8 cellular contexts compared by ENCODE assay signal in the genomic region with DNA sequence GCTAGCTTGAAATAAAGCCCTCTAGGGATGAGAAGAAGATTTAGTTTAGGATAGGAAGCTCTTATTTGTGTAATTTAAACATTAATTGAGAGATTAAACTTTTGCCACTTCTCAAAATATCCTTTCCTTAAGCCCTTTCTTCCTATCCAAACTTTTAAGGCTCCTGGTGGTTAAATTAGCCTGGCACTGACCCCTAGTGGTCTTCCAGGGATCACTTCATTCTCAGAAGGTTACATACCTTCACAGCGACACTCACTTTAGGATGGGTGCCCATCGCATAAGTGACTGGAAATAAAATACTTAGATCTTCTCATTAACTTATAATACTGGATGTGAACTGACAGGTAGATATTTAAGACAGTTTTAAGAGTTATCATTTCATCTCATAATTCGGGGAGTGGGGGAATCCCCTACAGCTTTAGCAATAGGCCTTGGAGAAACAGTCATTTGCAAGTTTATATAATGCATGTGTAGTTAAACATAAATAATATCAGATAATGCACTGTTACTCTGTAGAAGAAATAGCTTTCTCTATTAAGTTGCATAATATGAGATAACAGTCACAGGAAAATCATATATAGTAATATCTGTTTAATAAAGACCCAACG. TPM values are rescaled to one million over a fixed set of nuclear protein-coding genes. Genes with fewer than 3 reads are reported as not detected.
A peak's percentile ranks its signal among the peaks of the same experiment; 100 is the strongest.
DNase-seq lines count a peak whose midpoint lies in the region; ATAC-seq and TF ChIP-seq lines count a peak whose summit lies in the region.

No MANE protein-coding gene starts in this region.

- no peaks in the 10 kb centered on the region for H3K9me3 Mint-ChIP-seq in WTC11
- H3K9me3 Mint-ChIP-seq in immature natural killer cell: peaks cover 0 to 3% (median 0%) of the 10 kb centered on the region in 6 donors

- POLR2A ChIA-PET in WTC11 (lab: Charles Lee): no interaction called here

- H3K4me1 Mint-ChIP-seq in WTC11: peaks cover 40% of the 10 kb centered on the region
- peaks cover 20 to 28% of the 10 kb centered on the region in 2 donors for H3K4me1 Mint-ChIP-seq in immature natural killer cell

- TF ChIP-seq EP300 in transverse colon (IDR thresholded peaks at IDR 0.05; ENCODE audit: low read depth): no peak

- no peaks in the 10 kb centered on the region for H3K9me3 ChIP-seq in transverse colon

- H3K36me3 ChIP-seq in transverse colon: no peaks in the 10 kb centered on the region

- peak; percentile 21 for DNase-seq in AG09309 (ENCODE audit: low read depth)
- DNase-seq in NCI-H2081 treated with DMSO at 0.1 percent for 48 hours (lab: John Stamatoyannopoulos, UW): peak; percentile 25
- no peak for DNase-seq in WTC11 (ENCODE audit: low spot score)
- DNase-seq in immature natural killer cell: peak in 2 of 3 donors; percentile 28 to 36
- no peak for DNase-seq in transverse colon
- DNase-seq in globus pallidus (ENCODE audit: low spot score): no peak

- in situ Hi-C loops in transverse colon (cut with MboI; ENCODE audit: low pct_ligation_motif_present in 1 of 4, low pct_unique_long_range_greater_than_20kb in 1 of 4, low sequenced_read_pairs in 3 of 4): loop anchor here in 1 of 4 donors (10.0 kb wide), 1 partner anchor 400 kb away; no protein-coding TSS in a partner anchor

- no peak overlapping the region for H3K4me3 ChIP-seq in AG09309 (ENCODE audit: control insufficient read depth, low read depth, low read length)
- no peak overlapping the region for H3K4me3 ChIP-seq in transverse colon

- TF ChIP-seq CTCF in AG09309 (IDR thresholded peaks at IDR 0.05; ENCODE audit: control insufficient read depth, insufficient read depth, low read depth, low read length, missing control alignments) (peak; percentile 74), GM12872 (IDR thresholded peaks at IDR 0.05; ENCODE audit: insufficient read depth, low read depth, low read length) (peak; percentile 70; the same call in 2 of the 3 replicates), WTC11 (IDR thresholded peaks at IDR 0.05) (peak; percentile 57), transverse colon (IDR thresholded peaks at IDR 0.05) (peak; percentile 56 to 67 (median 62))

- CTCF ChIA-PET in WTC11 (lab: Charles Lee): no interaction called here

- no peak for TF ChIP-seq POLR2A in transverse colon (IDR thresholded peaks at IDR 0.05)

- no peak overlapping the region for H3K4me3 Mint-ChIP-seq in WTC11
- no peak overlapping the region for H3K4me3 Mint-ChIP-seq in immature natural killer cell

- H3K4me1 ChIP-seq in transverse colon: peaks cover 3 to 15% (median 4%) of the 10 kb centered on the region in 4 donors

- peaks cover 88% of the 10 kb centered on the region for H3K27me3 Mint-ChIP-seq in WTC11 (ENCODE audit: low read depth)
- peaks cover 23 to 51% (median 29%) of the 10 kb centered on the region in 3 donors for H3K27me3 Mint-ChIP-seq in immature natural killer cell (ENCODE audit: low read depth in 3 of 3)

- no peak overlapping the region for H3K27ac Mint-ChIP-seq in WTC11
- no peak overlapping the region for H3K27ac Mint-ChIP-seq in immature natural killer cell

- peaks cover 91% of the 10 kb centered on the region for H3K27me3 ChIP-seq in transverse colon

- intact Hi-C loops in transverse colon (cut with DNase I; ENCODE audit: low total_unique reads): no loop called here

- ATAC-seq in HG02884 (IDR thresholded peaks at IDR 0.05; ENCODE audit: unreplicated experiment): peak; percentile 70
- ATAC-seq in WTC11: peak; percentile 21; the same call in 1 of the 2 replicates

- H3K27ac ChIP-seq in transverse colon: no peak overlapping the region

- WGBS in transverse colon (ENCODE audit: low coverage in 1 of 2), 2 donors: 30% methylated on average over 4 of the region's 4 CpGs; no CpG with 5 or more reads in 1 of the 2 donors

- H3K36me3 Mint-ChIP-seq in WTC11 (no peaks in the 10 kb centered on the region), immature natural killer cell (no peaks in the 10 kb centered on the region)

TF ChIP-seq in WTC11, 78 proteins besides CTCF, POLR2A, EP300 and RAD21 (continues in another document):
- TF ChIP-seq, protein P1, sequence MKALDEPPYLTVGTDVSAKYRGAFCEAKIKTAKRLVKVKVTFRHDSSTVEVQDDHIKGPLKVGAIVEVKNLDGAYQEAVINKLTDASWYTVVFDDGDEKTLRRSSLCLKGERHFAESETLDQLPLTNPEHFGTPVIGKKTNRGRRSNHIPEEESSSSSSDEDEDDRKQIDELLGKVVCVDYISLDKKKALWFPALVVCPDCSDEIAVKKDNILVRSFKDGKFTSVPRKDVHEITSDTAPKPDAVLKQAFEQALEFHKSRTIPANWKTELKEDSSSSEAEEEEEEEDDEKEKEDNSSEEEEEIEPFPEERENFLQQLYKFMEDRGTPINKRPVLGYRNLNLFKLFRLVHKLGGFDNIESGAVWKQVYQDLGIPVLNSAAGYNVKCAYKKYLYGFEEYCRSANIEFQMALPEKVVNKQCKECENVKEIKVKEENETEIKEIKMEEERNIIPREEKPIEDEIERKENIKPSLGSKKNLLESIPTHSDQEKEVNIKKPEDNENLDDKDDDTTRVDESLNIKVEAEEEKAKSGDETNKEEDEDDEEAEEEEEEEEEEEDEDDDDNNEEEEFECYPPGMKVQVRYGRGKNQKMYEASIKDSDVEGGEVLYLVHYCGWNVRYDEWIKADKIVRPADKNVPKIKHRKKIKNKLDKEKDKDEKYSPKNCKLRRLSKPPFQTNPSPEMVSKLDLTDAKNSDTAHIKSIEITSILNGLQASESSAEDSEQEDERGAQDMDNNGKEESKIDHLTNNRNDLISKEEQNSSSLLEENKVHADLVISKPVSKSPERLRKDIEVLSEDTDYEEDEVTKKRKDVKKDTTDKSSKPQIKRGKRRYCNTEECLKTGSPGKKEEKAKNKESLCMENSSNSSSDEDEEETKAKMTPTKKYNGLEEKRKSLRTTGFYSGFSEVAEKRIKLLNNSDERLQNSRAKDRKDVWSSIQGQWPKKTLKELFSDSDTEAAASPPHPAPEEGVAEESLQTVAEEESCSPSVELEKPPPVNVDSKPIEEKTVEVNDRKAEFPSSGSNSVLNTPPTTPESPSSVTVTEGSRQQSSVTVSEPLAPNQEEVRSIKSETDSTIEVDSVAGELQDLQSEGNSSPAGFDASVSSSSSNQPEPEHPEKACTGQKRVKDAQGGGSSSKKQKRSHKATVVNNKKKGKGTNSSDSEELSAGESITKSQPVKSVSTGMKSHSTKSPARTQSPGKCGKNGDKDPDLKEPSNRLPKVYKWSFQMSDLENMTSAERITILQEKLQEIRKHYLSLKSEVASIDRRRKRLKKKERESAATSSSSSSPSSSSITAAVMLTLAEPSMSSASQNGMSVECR (CRISPR knock-in tag; IDR thresholded peaks at IDR 0.05; ENCODE audit: borderline replicate concordance): no peak
- TF ChIP-seq, protein P2, sequence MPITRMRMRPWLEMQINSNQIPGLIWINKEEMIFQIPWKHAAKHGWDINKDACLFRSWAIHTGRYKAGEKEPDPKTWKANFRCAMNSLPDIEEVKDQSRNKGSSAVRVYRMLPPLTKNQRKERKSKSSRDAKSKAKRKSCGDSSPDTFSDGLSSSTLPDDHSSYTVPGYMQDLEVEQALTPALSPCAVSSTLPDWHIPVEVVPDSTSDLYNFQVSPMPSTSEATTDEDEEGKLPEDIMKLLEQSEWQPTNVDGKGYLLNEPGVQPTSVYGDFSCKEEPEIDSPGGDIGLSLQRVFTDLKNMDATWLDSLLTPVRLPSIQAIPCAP (CRISPR knock-in tag; IDR thresholded peaks at IDR 0.05): no peak
- no peak for TF ChIP-seq TEAD1 (CRISPR knock-in tag; IDR thresholded peaks at IDR 0.05)
- TF ChIP-seq, protein P3, sequence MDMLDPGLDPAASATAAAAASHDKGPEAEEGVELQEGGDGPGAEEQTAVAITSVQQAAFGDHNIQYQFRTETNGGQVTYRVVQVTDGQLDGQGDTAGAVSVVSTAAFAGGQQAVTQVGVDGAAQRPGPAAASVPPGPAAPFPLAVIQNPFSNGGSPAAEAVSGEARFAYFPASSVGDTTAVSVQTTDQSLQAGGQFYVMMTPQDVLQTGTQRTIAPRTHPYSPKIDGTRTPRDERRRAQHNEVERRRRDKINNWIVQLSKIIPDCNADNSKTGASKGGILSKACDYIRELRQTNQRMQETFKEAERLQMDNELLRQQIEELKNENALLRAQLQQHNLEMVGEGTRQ (CRISPR knock-in tag; IDR thresholded peaks at IDR 0.05): no peak
- no peak for TF ChIP-seq ZNF423 (CRISPR knock-in tag; IDR thresholded peaks at IDR 0.05)
- TF ChIP-seq SP1 (CRISPR knock-in tag; conservative IDR thresholded peaks at IDR 0.05): no peak
- TF ChIP-seq ZNF138 (CRISPR knock-in tag; conservative IDR thresholded peaks at IDR 0.05): no peak
- no peak for TF ChIP-seq MYBL2 (CRISPR knock-in tag; IDR thresholded peaks at IDR 0.05)
- TF ChIP-seq NFYB (CRISPR knock-in tag; conservative IDR thresholded peaks at IDR 0.05; ENCODE audit: low read depth): no peak
- TF ChIP-seq, protein P4, sequence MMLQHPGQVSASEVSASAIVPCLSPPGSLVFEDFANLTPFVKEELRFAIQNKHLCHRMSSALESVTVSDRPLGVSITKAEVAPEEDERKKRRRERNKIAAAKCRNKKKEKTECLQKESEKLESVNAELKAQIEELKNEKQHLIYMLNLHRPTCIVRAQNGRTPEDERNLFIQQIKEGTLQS (CRISPR knock-in tag; conservative IDR thresholded peaks at IDR 0.05): no peak
- TF ChIP-seq, protein P5, sequence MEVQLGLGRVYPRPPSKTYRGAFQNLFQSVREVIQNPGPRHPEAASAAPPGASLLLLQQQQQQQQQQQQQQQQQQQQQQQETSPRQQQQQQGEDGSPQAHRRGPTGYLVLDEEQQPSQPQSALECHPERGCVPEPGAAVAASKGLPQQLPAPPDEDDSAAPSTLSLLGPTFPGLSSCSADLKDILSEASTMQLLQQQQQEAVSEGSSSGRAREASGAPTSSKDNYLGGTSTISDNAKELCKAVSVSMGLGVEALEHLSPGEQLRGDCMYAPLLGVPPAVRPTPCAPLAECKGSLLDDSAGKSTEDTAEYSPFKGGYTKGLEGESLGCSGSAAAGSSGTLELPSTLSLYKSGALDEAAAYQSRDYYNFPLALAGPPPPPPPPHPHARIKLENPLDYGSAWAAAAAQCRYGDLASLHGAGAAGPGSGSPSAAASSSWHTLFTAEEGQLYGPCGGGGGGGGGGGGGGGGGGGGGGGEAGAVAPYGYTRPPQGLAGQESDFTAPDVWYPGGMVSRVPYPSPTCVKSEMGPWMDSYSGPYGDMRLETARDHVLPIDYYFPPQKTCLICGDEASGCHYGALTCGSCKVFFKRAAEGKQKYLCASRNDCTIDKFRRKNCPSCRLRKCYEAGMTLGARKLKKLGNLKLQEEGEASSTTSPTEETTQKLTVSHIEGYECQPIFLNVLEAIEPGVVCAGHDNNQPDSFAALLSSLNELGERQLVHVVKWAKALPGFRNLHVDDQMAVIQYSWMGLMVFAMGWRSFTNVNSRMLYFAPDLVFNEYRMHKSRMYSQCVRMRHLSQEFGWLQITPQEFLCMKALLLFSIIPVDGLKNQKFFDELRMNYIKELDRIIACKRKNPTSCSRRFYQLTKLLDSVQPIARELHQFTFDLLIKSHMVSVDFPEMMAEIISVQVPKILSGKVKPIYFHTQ (CRISPR knock-in tag; IDR thresholded peaks at IDR 0.05): no peak

RNA-seq across cellular contexts. Expression of a gene that starts 7.4 kb away (rescaled TPM):
- not detected in 3 replicates for total RNA-seq in WTC11 (2021)
- not detected for polyA plus RNA-seq in immature natural killer cell
- not detected for total RNA-seq in transverse colon

RNA-seq across cellular contexts. Expression of a gene that starts 22.2 kb away (rescaled TPM):
- 0.33 to 0.89 TPM (median 0.73 TPM) in 3 replicates for total RNA-seq in WTC11 (2021)
- 1 to 10 TPM; 1.8 to 4.1 (median 2.1) TPM for polyA plus RNA-seq in immature natural killer cell
- 1 to 10 TPM in 2 of 4 donors, not detected in 2; 2.5 to 7.0 TPM for total RNA-seq in transverse colon

Comparison
In these comparisons a context has a peak if more than half of its experiments do, and no peak if none do; other contexts are left out.
1. DNase-seq: peak in AG09309 (single experiment), NCI-H2081 treated with DMSO at 0.1 percent for 48 hours (single experiment) and immature natural killer cell (2 of 3); none in WTC11 (single experiment), transverse colon (single experiment) and globus pallidus (single experiment).
2. Peak in every context shown above with its lines, with median percentiles within 50 percentile points of each other: CTCF ChIP-seq.